ENCODE assay signal across 18 cellular contexts in genomic region chr3:159029306-159030026, GRCh38. TPM values are rescaled to one million over a fixed set of nuclear protein-coding genes. Genes with fewer than 3 reads are reported as not detected.
DNase-seq lines count a peak whose midpoint lies in the region; ATAC-seq and TF ChIP-seq lines count a peak whose summit lies in the region.
"Had no signal": no experiment of that assay in that cellular context is flagged by ENCODE, and none has a peak within 500 bp of the region (broad histone marks: within the 10 kb centered on the region; RNA-seq: fewer than 3 reads in every experiment).

No MANE protein-coding gene starts in this region.

- H3K9ac ChIP-seq in MM.1S (ENCODE audit: low read length), result no peak overlapping the region
- H3K9ac ChIP-seq: KMS-11 had no signal

- 90% methylated on average over 3 of the region's 3 CpGs for WGBS in prostate gland

- no peaks in the 10 kb centered on the region for H3K36me3 Mint-ChIP-seq in WTC11

- H2AFZ ChIP-seq in MM.1S (ENCODE audit: low read length), result peak overlapping the region; percentile 12

- H3K4me3 ChIP-seq in MM.1S (ENCODE audit: low read length) (peak overlapping the region; percentile 1; the same call in 1 of the 2 replicates), prostate gland (no peak overlapping the region)
- H3K4me3 ChIP-seq: colonic mucosa, esophagus squamous epithelium, lower lobe of right lung, skin epidermis had no signal

- H3K9me3 ChIP-seq in MM.1S (replicated peaks; ENCODE audit: insufficient read depth, low read length) (no peaks in the 10 kb centered on the region), prostate gland (no peaks in the 10 kb centered on the region)
- H3K9me3 ChIP-seq: colonic mucosa, esophagus squamous epithelium, lower lobe of right lung had no signal

- 0 out of 2 replicates have a peak, but pooled peaks cover 6% of the 10 kb centered on the region for H3F3A ChIP-seq in MM.1S (ENCODE audit: insufficient read depth, low read length)

- no peaks in the 10 kb centered on the region for H3K27me3 ChIP-seq in MM.1S (replicated peaks; ENCODE audit: insufficient read depth, low read length)
- H3K27me3 ChIP-seq in prostate gland (replicated peaks; ENCODE audit: insufficient read depth), result no peaks in the 10 kb centered on the region
- H3K27me3 ChIP-seq: colonic mucosa, esophagus squamous epithelium had no signal

- H3K27ac ChIP-seq in MM.1S (ENCODE audit: low read length) (peak overlapping the region; percentile 27; the same call in 1 of the 2 replicates), prostate gland (no peak overlapping the region)
- H3K27ac ChIP-seq: colonic mucosa, esophagus squamous epithelium, KMS-11, lower lobe of right lung, skin epidermis had no signal

- H3K9me2 ChIP-seq in MM.1S (replicated peaks; ENCODE audit: insufficient read depth, low read length), result no peaks in the 10 kb centered on the region

- peaks cover 8% of the 10 kb centered on the region for H3K9me3 Mint-ChIP-seq in WTC11

- peak; percentile 59 for ATAC-seq in GM18861 (IDR thresholded peaks at IDR 0.05; ENCODE audit: unreplicated experiment)
- ATAC-seq in GM21529 (IDR thresholded peaks at IDR 0.05; ENCODE audit: unreplicated experiment), result peak; percentile 84
- ATAC-seq in HG03039 (IDR thresholded peaks at IDR 0.05; ENCODE audit: unreplicated experiment), result peak; percentile 90
- ATAC-seq in WTC11, result no peak
- ATAC-seq: lower lobe of right lung had no signal

- no peaks in the 10 kb centered on the region for H3K36me3 ChIP-seq in MM.1S (replicated peaks; ENCODE audit: insufficient read depth, low read length)
- no peaks in the 10 kb centered on the region for H3K36me3 ChIP-seq in prostate gland
- H3K36me3 ChIP-seq: colonic mucosa, esophagus squamous epithelium, lower lobe of right lung had no signal

- DNase-seq in MM.1S, result peak; percentile 35
- DNase-seq in prostate gland (ENCODE audit: low spot score), result no peak
- DNase-seq in RKO (ENCODE audit: low spot score), result no peak
- DNase-seq in WTC11 (ENCODE audit: low spot score), result no peak
- no peak for DNase-seq in RPMI8226
- DNase-seq: activated T-cell treated with anti-CD3 and anti-CD28 coated beads, Interleukin-2, amount 50 U/mL, for 48 hours; anterior cingulate cortex; colonic mucosa; DND-41; esophagus squamous epithelium; lower lobe of right lung; SW 1271 had no signal

- peak overlapping the region; percentile 47 for H3K4me2 ChIP-seq in MM.1S (ENCODE audit: low read depth, low read length)
- H3K4me2 ChIP-seq: KMS-11 had no signal

- peaks cover 24% of the 10 kb centered on the region for H3K4me1 ChIP-seq in MM.1S (ENCODE audit: low read length)
- no peaks in the 10 kb centered on the region for H3K4me1 ChIP-seq in prostate gland (replicated peaks)
- H3K4me1 ChIP-seq: colonic mucosa, esophagus squamous epithelium, lower lobe of right lung had no signal

- no peak overlapping the region for H3K27ac Mint-ChIP-seq in WTC11
- H3K27ac Mint-ChIP-seq: B cell had no signal

- no peak for TF ChIP-seq POLR2A in prostate gland (IDR thresholded peaks at IDR 0.05)

- H3K4me3 Mint-ChIP-seq in WTC11, result no peak overlapping the region
- H3K4me3 Mint-ChIP-seq: B cell had no signal

- POLR2A ChIA-PET in WTC11 (lab: Charles Lee), result no interaction called here

- TF ChIP-seq CTCF in MM.1S (IDR thresholded peaks at IDR 0.05; ENCODE audit: low read length) (no peak), prostate gland (IDR thresholded peaks at IDR 0.05) (no peak), WTC11 (IDR thresholded peaks at IDR 0.05) (no peak)

- CTCF ChIA-PET in WTC11 (lab: Charles Lee), result no interaction called here

- H4K20me1 ChIP-seq in MM.1S (ENCODE audit: insufficient read depth, low read length), result no peaks in the 10 kb centered on the region

- no peaks in the 10 kb centered on the region for H3K4me1 Mint-ChIP-seq in WTC11
- H3K4me1 Mint-ChIP-seq: B cell had no signal

- H3K79me2 ChIP-seq in MM.1S (ENCODE audit: low read length), result no peaks in the 10 kb centered on the region

- H3K27me3 Mint-ChIP-seq in WTC11 (ENCODE audit: low read depth), result no peaks in the 10 kb centered on the region
- H3K27me3 Mint-ChIP-seq: B cell had no signal

- intact Hi-C loops in prostate gland (cut with DNase I), result no loop called here

TF ChIP-seq in WTC11, 78 proteins besides CTCF, POLR2A, EP300 and RAD21 (continues in another document):
- TF ChIP-seq ZNF425 (CRISPR knock-in tag; conservative IDR thresholded peaks at IDR 0.05) (no peak), ELF4 (CRISPR knock-in tag; IDR thresholded peaks at IDR 0.05; ENCODE audit: low read depth) (no peak), MYBL2 (CRISPR knock-in tag; IDR thresholded peaks at IDR 0.05) (no peak), GTF2I (CRISPR knock-in tag; conservative IDR thresholded peaks at IDR 0.05) (no peak), ZNF263 (CRISPR knock-in tag; IDR thresholded peaks at IDR 0.05; ENCODE audit: low read depth) (no peak), GRHL2 (CRISPR knock-in tag; IDR thresholded peaks at IDR 0.05; ENCODE audit: insufficient replicate concordance, severe bottlenecking) (no peak)
- TF ChIP-seq, protein P1, sequence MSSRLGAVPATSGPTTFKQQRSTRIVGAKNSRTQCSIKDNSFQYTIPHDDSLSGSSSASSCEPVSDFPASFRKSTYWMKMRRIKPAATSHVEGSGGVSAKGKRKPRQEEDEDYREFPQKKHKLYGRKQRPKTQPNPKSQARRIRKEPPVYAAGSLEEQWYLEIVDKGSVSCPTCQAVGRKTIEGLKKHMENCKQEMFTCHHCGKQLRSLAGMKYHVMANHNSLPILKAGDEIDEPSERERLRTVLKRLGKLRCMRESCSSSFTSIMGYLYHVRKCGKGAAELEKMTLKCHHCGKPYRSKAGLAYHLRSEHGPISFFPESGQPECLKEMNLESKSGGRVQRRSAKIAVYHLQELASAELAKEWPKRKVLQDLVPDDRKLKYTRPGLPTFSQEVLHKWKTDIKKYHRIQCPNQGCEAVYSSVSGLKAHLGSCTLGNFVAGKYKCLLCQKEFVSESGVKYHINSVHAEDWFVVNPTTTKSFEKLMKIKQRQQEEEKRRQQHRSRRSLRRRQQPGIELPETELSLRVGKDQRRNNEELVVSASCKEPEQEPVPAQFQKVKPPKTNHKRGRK (CRISPR knock-in tag; IDR thresholded peaks at IDR 0.05; ENCODE audit: borderline replicate concordance), result no peak
- TF ChIP-seq, protein P2, sequence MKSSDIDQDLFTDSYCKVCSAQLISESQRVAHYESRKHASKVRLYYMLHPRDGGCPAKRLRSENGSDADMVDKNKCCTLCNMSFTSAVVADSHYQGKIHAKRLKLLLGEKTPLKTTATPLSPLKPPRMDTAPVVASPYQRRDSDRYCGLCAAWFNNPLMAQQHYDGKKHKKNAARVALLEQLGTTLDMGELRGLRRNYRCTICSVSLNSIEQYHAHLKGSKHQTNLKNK (CRISPR knock-in tag; IDR thresholded peaks at IDR 0.05), result no peak
- TF ChIP-seq, protein P3, sequence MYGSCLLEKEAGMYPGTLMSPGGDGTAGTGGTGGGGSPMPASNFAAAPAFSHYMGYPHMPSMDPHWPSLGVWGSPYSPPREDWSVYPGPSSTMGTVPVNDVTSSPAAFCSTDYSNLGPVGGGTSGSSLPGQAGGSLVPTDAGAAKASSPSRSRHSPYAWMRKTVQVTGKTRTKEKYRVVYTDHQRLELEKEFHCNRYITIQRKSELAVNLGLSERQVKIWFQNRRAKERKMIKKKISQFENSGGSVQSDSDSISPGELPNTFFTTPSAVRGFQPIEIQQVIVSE (CRISPR knock-in tag; IDR thresholded peaks at IDR 0.05; ENCODE audit: borderline replicate concordance), result no peak
- TF ChIP-seq, protein P4, sequence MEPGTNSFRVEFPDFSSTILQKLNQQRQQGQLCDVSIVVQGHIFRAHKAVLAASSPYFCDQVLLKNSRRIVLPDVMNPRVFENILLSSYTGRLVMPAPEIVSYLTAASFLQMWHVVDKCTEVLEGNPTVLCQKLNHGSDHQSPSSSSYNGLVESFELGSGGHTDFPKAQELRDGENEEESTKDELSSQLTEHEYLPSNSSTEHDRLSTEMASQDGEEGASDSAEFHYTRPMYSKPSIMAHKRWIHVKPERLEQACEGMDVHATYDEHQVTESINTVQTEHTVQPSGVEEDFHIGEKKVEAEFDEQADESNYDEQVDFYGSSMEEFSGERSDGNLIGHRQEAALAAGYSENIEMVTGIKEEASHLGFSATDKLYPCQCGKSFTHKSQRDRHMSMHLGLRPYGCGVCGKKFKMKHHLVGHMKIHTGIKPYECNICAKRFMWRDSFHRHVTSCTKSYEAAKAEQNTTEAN (CRISPR knock-in tag; IDR thresholded peaks at IDR 0.05), result no peak
- TF ChIP-seq, protein P5, sequence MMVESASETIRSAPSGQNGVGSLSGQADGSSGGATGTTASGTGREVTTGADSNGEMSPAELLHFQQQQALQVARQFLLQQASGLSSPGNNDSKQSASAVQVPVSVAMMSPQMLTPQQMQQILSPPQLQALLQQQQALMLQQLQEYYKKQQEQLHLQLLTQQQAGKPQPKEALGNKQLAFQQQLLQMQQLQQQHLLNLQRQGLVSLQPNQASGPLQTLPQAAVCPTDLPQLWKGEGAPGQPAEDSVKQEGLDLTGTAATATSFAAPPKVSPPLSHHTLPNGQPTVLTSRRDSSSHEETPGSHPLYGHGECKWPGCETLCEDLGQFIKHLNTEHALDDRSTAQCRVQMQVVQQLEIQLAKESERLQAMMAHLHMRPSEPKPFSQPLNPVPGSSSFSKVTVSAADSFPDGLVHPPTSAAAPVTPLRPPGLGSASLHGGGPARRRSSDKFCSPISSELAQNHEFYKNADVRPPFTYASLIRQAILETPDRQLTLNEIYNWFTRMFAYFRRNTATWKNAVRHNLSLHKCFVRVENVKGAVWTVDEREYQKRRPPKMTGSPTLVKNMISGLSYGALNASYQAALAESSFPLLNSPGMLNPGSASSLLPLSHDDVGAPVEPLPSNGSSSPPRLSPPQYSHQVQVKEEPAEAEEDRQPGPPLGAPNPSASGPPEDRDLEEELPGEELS (CRISPR knock-in tag; IDR thresholded peaks at IDR 0.05), result no peak

RNA-seq across cellular contexts. Expression of gene IQCJ, which starts 39.7 kb away (rescaled TPM):
- total RNA-seq in prostate gland (not detected), WTC11 (2021) (0.17 to 0.37 TPM in 2 of 3 replicates, not detected in the other)
- total RNA-seq: B cell, colonic mucosa, esophagus squamous epithelium, lower lobe of right lung had no signal
